In the genomic region with DNA sequence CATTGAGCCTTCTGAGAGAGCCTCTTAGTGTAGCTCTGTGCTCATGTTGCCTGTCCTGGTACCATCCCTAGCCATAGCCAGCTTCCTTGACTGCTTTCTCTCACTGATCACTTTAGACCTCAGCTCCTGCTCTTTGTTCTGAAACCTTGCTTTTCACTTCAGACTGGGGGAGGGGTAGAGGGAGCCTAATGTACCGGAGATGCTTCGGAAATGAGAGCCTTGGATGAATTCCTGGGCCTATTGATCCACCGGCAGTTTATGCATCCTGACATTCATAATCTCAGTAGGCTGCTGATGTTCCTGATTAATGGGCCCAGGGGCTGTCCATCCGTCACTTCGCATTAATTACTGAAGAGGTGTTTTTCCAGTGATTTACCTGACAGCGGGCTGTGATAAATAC, we compare ENCODE assay signal across 13 cellular contexts. TPM values are rescaled to one million over a fixed set of nuclear protein-coding genes. Genes with fewer than 3 reads are reported as not detected.
A peak's percentile ranks its signal among the peaks of the same experiment; 100 is the strongest.
DNase-seq lines count a peak whose midpoint lies in the region; ATAC-seq and TF ChIP-seq lines count a peak whose summit lies in the region.
"Had no signal": no experiment of that assay in that cellular context is flagged by ENCODE, and none has a peak within 500 bp of the region (broad histone marks: within the 10 kb centered on the region; RNA-seq: fewer than 3 reads in every experiment).

No MANE protein-coding gene starts in this region.

- DNase-seq in WTC11 (ENCODE audit: low spot score) (no peak), retina (peak; percentile 72), posterior vena cava (ENCODE audit: low spot score) (no peak), NCI-H128 (lab: John Stamatoyannopoulos, UW; ENCODE audit: unreplicated experiment) (no peak)
- DNase-seq: BE2C, IMR-90, Kasumi-1, NCI-H2029, NCI-H526, PC-9 had no signal

- POLR2A ChIA-PET in WTC11 (lab: Charles Lee), result no interaction called here

- H3K27ac ChIP-seq in HUES48 (ENCODE audit: low read depth, low read length), result peak overlapping the region; percentile 48
- H3K27ac ChIP-seq: PC-9 had no signal

- no peak for TF ChIP-seq CTCF in WTC11 (IDR thresholded peaks at IDR 0.05)

- H3K36me3 Mint-ChIP-seq in WTC11, result peaks cover 20% of the 10 kb centered on the region

- ATAC-seq in WTC11 (peak; percentile 79), HG03432 (IDR thresholded peaks at IDR 0.05; ENCODE audit: unreplicated experiment) (no peak)

- peak overlapping the region; percentile 75 for H3K27ac Mint-ChIP-seq in WTC11

- H3K9me3 ChIP-seq in HUES48 (ENCODE audit: control insufficient read depth, insufficient read depth, low read length) (no peaks in the 10 kb centered on the region), iPS-15b (ENCODE audit: control insufficient read depth, insufficient read depth, low read length) (no peaks in the 10 kb centered on the region)
- H3K9me3 ChIP-seq: BE2C had no signal

- CTCF ChIA-PET in WTC11 (lab: Charles Lee), result interaction anchor here (0.6 to 6.2 kb wide), 3 partner anchors 32 to 136 kb away, joined by 3 to 63 read pairs (median 3); no protein-coding TSS in a partner anchor

- intact Hi-C loops in posterior vena cava (cut with DNase I), result loop anchor here in 1 of 2 donors (10.0 kb wide), 1 partner anchor 132 kb away; no protein-coding TSS in a partner anchor

- H3K9ac ChIP-seq in HUES48 (ENCODE audit: low read depth, low read length), result no peak overlapping the region
- H3K9ac ChIP-seq in iPS-15b (ENCODE audit: low read depth, low read length), result peak overlapping the region; percentile 41

- H3K27me3 ChIP-seq in HUES48 (ENCODE audit: control insufficient read depth, insufficient read depth, low read length), result no peaks in the 10 kb centered on the region
- no peaks in the 10 kb centered on the region for H3K27me3 ChIP-seq in iPS-15b (ENCODE audit: control insufficient read depth, insufficient read depth, low read length)
- H3K27me3 ChIP-seq: BE2C had no signal

- peak overlapping the region; percentile 22 for H3K4me3 Mint-ChIP-seq in WTC11

- no peak overlapping the region for H3K4me3 ChIP-seq in HUES48 (ENCODE audit: low read depth, low read length)
- H3K4me3 ChIP-seq in iPS-15b (ENCODE audit: low read depth, low read length), result no peak overlapping the region
- H3K4me3 ChIP-seq: PC-9 had no signal

- 0 out of 2 replicates have a peak, but pooled peaks cover 4% of the 10 kb centered on the region for H3K9me3 Mint-ChIP-seq in WTC11

- no peaks in the 10 kb centered on the region; the same call in 1 of the 2 replicates for H3K36me3 ChIP-seq in HUES48 (ENCODE audit: control insufficient read depth, insufficient read depth, low read length)
- H3K36me3 ChIP-seq in iPS-15b (ENCODE audit: control insufficient read depth, insufficient read depth, low read length), result no peaks in the 10 kb centered on the region
- H3K36me3 ChIP-seq: BE2C had no signal

- H3K4me1 ChIP-seq in HUES48 (ENCODE audit: control insufficient read depth, insufficient read depth, low read length), result peaks cover 32% of the 10 kb centered on the region
- peaks cover 16% of the 10 kb centered on the region for H3K4me1 ChIP-seq in iPS-15b (ENCODE audit: control insufficient read depth, insufficient read depth, low read length)
- H3K4me1 ChIP-seq: BE2C had no signal

- H3K27me3 Mint-ChIP-seq in WTC11 (ENCODE audit: low read depth), result no peaks in the 10 kb centered on the region

- peaks cover 57% of the 10 kb centered on the region for H3K4me1 Mint-ChIP-seq in WTC11

TF ChIP-seq in WTC11, 78 proteins besides CTCF, POLR2A, EP300 and RAD21:
- TF ChIP-seq SMAD4 (CRISPR knock-in tag; IDR thresholded peaks at IDR 0.05) (no peak), ZNF281 (CRISPR knock-in tag; IDR thresholded peaks at IDR 0.05) (peak; percentile 50; the same call in 1 of the 2 replicates)

RNA-seq across cellular contexts. Expression of gene R3HCC1L, which starts 38.8 kb away (rescaled TPM):
- total RNA-seq in WTC11 (2021) (14.0 to 15.0 TPM (median 14.7 TPM) in 3 replicates), posterior vena cava (1 to 10 TPM; 7.1 to 8.4 TPM)
